ENCODE assay signal across 2 cellular contexts in the genomic region with DNA sequence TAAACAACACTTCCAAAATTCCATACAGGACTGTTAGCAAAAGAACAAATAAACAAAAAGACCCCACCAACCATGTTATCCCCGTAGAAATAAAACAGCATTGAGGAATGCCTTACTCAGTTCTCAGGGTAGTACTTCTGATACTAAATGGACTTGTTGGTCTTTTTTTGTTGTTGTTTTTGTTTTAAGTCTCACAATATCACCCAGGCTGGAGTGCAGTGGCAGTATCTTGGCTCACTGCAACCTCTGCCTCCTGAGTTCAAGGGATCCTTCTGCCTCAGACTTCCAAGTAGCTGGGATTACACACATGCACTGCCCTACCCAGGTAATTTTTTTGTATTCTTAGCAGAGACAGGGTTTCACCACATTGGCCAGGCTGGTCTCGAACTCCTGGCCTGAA.
TF ChIP-seq lines count a peak whose summit lies in the region.

No MANE protein-coding gene starts in this region.

TF ChIP-seq in HepG2, 621 proteins besides CTCF, POLR2A, EP300 and RAD21:
- TF ChIP-seq RBM22 (optimal IDR thresholded peaks at IDR 0.05; ENCODE audit: low read length): peak; percentile 96
- TF ChIP-seq POLR2AphosphoS2 (IDR thresholded peaks at IDR 0.05; ENCODE audit: low read depth, low read length): peak; percentile 94; the same call in 1 of the 2 replicates
- TF ChIP-seq, protein P1, sequence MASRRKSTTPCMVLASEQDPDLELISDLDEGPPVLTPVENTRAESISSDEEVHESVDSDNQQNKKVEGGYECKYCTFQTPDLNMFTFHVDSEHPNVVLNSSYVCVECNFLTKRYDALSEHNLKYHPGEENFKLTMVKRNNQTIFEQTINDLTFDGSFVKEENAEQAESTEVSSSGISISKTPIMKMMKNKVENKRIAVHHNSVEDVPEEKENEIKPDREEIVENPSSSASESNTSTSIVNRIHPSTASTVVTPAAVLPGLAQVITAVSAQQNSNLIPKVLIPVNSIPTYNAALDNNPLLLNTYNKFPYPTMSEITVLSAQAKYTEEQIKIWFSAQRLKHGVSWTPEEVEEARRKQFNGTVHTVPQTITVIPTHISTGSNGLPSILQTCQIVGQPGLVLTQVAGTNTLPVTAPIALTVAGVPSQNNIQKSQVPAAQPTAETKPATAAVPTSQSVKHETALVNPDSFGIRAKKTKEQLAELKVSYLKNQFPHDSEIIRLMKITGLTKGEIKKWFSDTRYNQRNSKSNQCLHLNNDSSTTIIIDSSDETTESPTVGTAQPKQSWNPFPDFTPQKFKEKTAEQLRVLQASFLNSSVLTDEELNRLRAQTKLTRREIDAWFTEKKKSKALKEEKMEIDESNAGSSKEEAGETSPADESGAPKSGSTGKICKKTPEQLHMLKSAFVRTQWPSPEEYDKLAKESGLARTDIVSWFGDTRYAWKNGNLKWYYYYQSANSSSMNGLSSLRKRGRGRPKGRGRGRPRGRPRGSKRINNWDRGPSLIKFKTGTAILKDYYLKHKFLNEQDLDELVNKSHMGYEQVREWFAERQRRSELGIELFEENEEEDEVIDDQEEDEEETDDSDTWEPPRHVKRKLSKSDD (CRISPR knock-in tag; IDR thresholded peaks at IDR 0.05; ENCODE audit: low read depth): no peak
- TF ChIP-seq PAF1 (CRISPR knock-in tag; IDR thresholded peaks at IDR 0.05): 0 out of 2 replicates have a peak, but pooled peaks have one; percentile 69
- 0 out of 2 replicates have a peak, but pooled peaks have one; percentile 43 for TF ChIP-seq POLR2AphosphoS5 (IDR thresholded peaks at IDR 0.05; ENCODE audit: low read depth, low read length)
- no peak for TF ChIP-seq ZNF12 (CRISPR knock-in tag; IDR thresholded peaks at IDR 0.05)
- peak; percentile 36; the same call in 1 of the 2 replicates for TF ChIP-seq POLR2G (IDR thresholded peaks at IDR 0.05; ENCODE audit: low read depth, low read length)

TF ChIP-seq in H1, 55 proteins besides CTCF, POLR2A, EP300 and RAD21:
- TF ChIP-seq YY1 (IDR thresholded peaks at IDR 0.05; ENCODE audit: low read depth, low read length) (no peak), KDM5A (IDR thresholded peaks at IDR 0.05; ENCODE audit: low read length) (no peak), SIRT6 (IDR thresholded peaks at IDR 0.05; ENCODE audit: low read length) (no peak), CBX5 (IDR thresholded peaks at IDR 0.05; ENCODE audit: low read depth, low read length) (no peak), POLR2AphosphoS5 (IDR thresholded peaks at IDR 0.05; ENCODE audit: low read depth, low read length) (peak; percentile 42; the same call in 1 of the 2 replicates), JUN (IDR thresholded peaks at IDR 0.05; ENCODE audit: low read depth, low read length) (no peak)
